Comparison of ENCODE assay signal across 15 cellular contexts in genomic region chr10:121556918-121557573, GRCh38. TPM values are rescaled to one million over a fixed set of nuclear protein-coding genes. Genes with fewer than 3 reads are reported as not detected.
DNase-seq lines count a peak whose midpoint lies in the region; ATAC-seq and TF ChIP-seq lines count a peak whose summit lies in the region.
"Had no signal": no experiment of that assay in that cellular context is flagged by ENCODE, and none has a peak within 500 bp of the region (broad histone marks: within the 10 kb centered on the region; RNA-seq: fewer than 3 reads in every experiment).

No MANE protein-coding gene starts in this region.

- H3K4me3 ChIP-seq in Caco-2 (ENCODE audit: low read depth, low read length), result no peak overlapping the region
- no peak overlapping the region for H3K4me3 ChIP-seq in MM.1S (ENCODE audit: low read length)
- H3K4me3 ChIP-seq in fibroblast of villous mesenchyme (ENCODE audit: low read depth, low read length), result no peak overlapping the region
- H3K4me3 ChIP-seq: A549 had no signal

- no TSS peak for BruUV-seq in Caco-2 (replicated peaks; lab: Mats Ljungman, UMichigan)

- peaks cover 4% of the 10 kb centered on the region; the same call in 1 of the 2 replicates for H3K36me3 ChIP-seq in Caco-2 (ENCODE audit: control insufficient read depth, insufficient read depth, low read length)
- no peaks in the 10 kb centered on the region for H3K36me3 ChIP-seq in MM.1S (replicated peaks; ENCODE audit: insufficient read depth, low read length)

- DNase-seq in Caco-2 (no peak), MM.1S (peak; percentile 6), fibroblast of villous mesenchyme (ENCODE audit: low read depth) (peak; percentile 1), substantia nigra (lab: John Stamatoyannopoulos, UW) (no peak), AG08396 (ENCODE audit: low spot score) (no peak)
- DNase-seq in stimulated activated naive B cell treated with anti-CD40 and anti-IgM and Interleukin-4, amounts not matched to agents 10 μg/mL and 1 μg/mL and 100 μg/mL, for 72 hours, result no peak
- DNase-seq: AML-193; CD4-positive, alpha-beta memory T cell; KBM-7; NCI-H1105 treated with DMSO at 0.1 percent for 48 hours; NCI-H187; NCI-H446 treated with DMSO at 0.1 percent for 48 hours; RPMI8226 had no signal

- TF ChIP-seq CTCF in Caco-2 (IDR thresholded peaks at IDR 0.05; ENCODE audit: insufficient read depth in 1 of 2, low read depth in 1 of 2, low read length in 1 of 2, severe bottlenecking in 1 of 2, unreplicated experiment in 1 of 2) (no peak), MM.1S (IDR thresholded peaks at IDR 0.05; ENCODE audit: low read length) (no peak), fibroblast of villous mesenchyme (IDR thresholded peaks at IDR 0.05; ENCODE audit: insufficient read depth, low read depth, low read length) (no peak)

- no peak overlapping the region for H3K9ac ChIP-seq in MM.1S (ENCODE audit: low read length)

- H3K27ac ChIP-seq in MM.1S (ENCODE audit: low read length) (no peak overlapping the region; the same call in 1 of the 2 replicates), substantia nigra (ENCODE audit: low read depth, low read length, poor library complexity, severe bottlenecking) (peak overlapping the region; percentile 59)
- H3K27ac ChIP-seq: A549 had no signal

- H4K20me1 ChIP-seq in MM.1S (ENCODE audit: insufficient read depth, low read length), result no peaks in the 10 kb centered on the region

- ATAC-seq in GM18873 (IDR thresholded peaks at IDR 0.05; ENCODE audit: low FRiP score, unreplicated experiment), result no peak
- ATAC-seq in stimulated activated naive B cell treated with anti-CD40 and anti-IgM and Interleukin-4, amounts not matched to agents 10 μg/mL and 1 μg/mL and 100 μg/mL, for 72 hours (replicated peaks), result no peak
- ATAC-seq: A549 had no signal

- H3K9me2 ChIP-seq in MM.1S (replicated peaks; ENCODE audit: insufficient read depth, low read length), result no peaks in the 10 kb centered on the region

- H3K79me2 ChIP-seq in MM.1S (ENCODE audit: low read length), result no peaks in the 10 kb centered on the region

- intact Hi-C loops in Caco-2 (cut with micrococcal nuclease; ENCODE audit: unreplicated experiment), result no loop called here

- H3K9me3 Mint-ChIP-seq in Caco-2 (ENCODE audit: unreplicated experiment), result no peaks in the 10 kb centered on the region
- H3K9me3 Mint-ChIP-seq in stimulated activated naive B cell treated with anti-CD40 and anti-IgM and Interleukin-4, amounts not matched to agents 10 μg/mL and 1 μg/mL and 100 μg/mL, for 72 hours, result peaks cover 0 to 7% of the 10 kb centered on the region in 2 donors

- no peaks in the 10 kb centered on the region for H3K9me3 ChIP-seq in Caco-2
- H3K9me3 ChIP-seq in MM.1S (replicated peaks; ENCODE audit: insufficient read depth, low read length), result no peaks in the 10 kb centered on the region
- H3K9me3 ChIP-seq: A549 had no signal

- CTCF ChIA-PET in Caco-2 (lab: Charles Lee), result no interaction called here

- no peaks in the 10 kb centered on the region for H3K27me3 Mint-ChIP-seq in Caco-2 (ENCODE audit: insufficient read depth, unreplicated experiment)
- no peaks in the 10 kb centered on the region for H3K27me3 Mint-ChIP-seq in stimulated activated naive B cell treated with anti-CD40 and anti-IgM and Interleukin-4, amounts not matched to agents 10 μg/mL and 1 μg/mL and 100 μg/mL, for 72 hours

- no peak overlapping the region for H3K4me3 Mint-ChIP-seq in Caco-2 (ENCODE audit: unreplicated experiment)
- H3K4me3 Mint-ChIP-seq in stimulated activated naive B cell treated with anti-CD40 and anti-IgM and Interleukin-4, amounts not matched to agents 10 μg/mL and 1 μg/mL and 100 μg/mL, for 72 hours, result no peak overlapping the region
- H3K4me3 Mint-ChIP-seq: CD4-positive, alpha-beta memory T cell had no signal

- POLR2A ChIA-PET in Caco-2 (lab: Charles Lee), result no interaction called here

- peaks cover 87% of the 10 kb centered on the region for H3K36me3 Mint-ChIP-seq in Caco-2 (ENCODE audit: insufficient read depth, unreplicated experiment)
- no peaks in the 10 kb centered on the region for H3K36me3 Mint-ChIP-seq in stimulated activated naive B cell treated with anti-CD40 and anti-IgM and Interleukin-4, amounts not matched to agents 10 μg/mL and 1 μg/mL and 100 μg/mL, for 72 hours
- H3K36me3 Mint-ChIP-seq: CD4-positive, alpha-beta memory T cell had no signal

- H3K27ac Mint-ChIP-seq in Caco-2 (ENCODE audit: unreplicated experiment), result peak overlapping the region; percentile 14
- no peak overlapping the region for H3K27ac Mint-ChIP-seq in stimulated activated naive B cell treated with anti-CD40 and anti-IgM and Interleukin-4, amounts not matched to agents 10 μg/mL and 1 μg/mL and 100 μg/mL, for 72 hours
- H3K27ac Mint-ChIP-seq: CD4-positive, alpha-beta memory T cell had no signal

- H3K4me1 ChIP-seq in Caco-2 (peaks cover 53% of the 10 kb centered on the region), MM.1S (ENCODE audit: low read length) (peaks cover 20% of the 10 kb centered on the region)
- H3K4me1 ChIP-seq: A549 had no signal

- no peaks in the 10 kb centered on the region for H3K27me3 ChIP-seq in Caco-2 (replicated peaks; ENCODE audit: control insufficient read depth, insufficient read depth, low read length)
- no peaks in the 10 kb centered on the region for H3K27me3 ChIP-seq in MM.1S (replicated peaks; ENCODE audit: insufficient read depth, low read length)

- no peak overlapping the region for H2AFZ ChIP-seq in MM.1S (ENCODE audit: low read length)

- peaks cover 40% of the 10 kb centered on the region for H3K4me1 Mint-ChIP-seq in Caco-2 (ENCODE audit: low read depth, unreplicated experiment)
- H3K4me1 Mint-ChIP-seq in stimulated activated naive B cell treated with anti-CD40 and anti-IgM and Interleukin-4, amounts not matched to agents 10 μg/mL and 1 μg/mL and 100 μg/mL, for 72 hours, result no peaks in the 10 kb centered on the region
- H3K4me1 Mint-ChIP-seq: CD4-positive, alpha-beta memory T cell had no signal

- 0 out of 2 replicates have a peak overlapping the region, but pooled peaks have one; percentile 29 for H3K4me2 ChIP-seq in MM.1S (ENCODE audit: low read depth, low read length)
- H3K4me2 ChIP-seq: A549 had no signal

- no peaks in the 10 kb centered on the region for H3F3A ChIP-seq in MM.1S (ENCODE audit: insufficient read depth, low read length)

RNA-seq across cellular contexts. Expression of gene FGFR2, which starts 41.2 kb away (rescaled TPM):
- 266 and 286 TPM in 2 replicates for total RNA-seq in Caco-2 (2022)
- 0.32 and 0.86 TPM in 2 replicates for total RNA-seq in fibroblast of villous mesenchyme

Comparison
In these comparisons a context has a peak if more than half of its experiments do, and no peak if none do; other contexts are left out.
1. DNase-seq: peak in MM.1S (single experiment) and fibroblast of villous mesenchyme (single experiment); none in Caco-2 (0 of 2), substantia nigra (0 of 49), AG08396 (single experiment) and stimulated activated naive B cell treated with anti-CD40 and anti-IgM and Interleukin-4, amounts not matched to agents 10 μg/mL and 1 μg/mL and 100 μg/mL, for 72 hours (single experiment).
2. RNA of gene FGFR2, which starts 41.2 kb away (total RNA-seq): 266 to 286 TPM in Caco-2; 0.32 to 0.86 TPM in fibroblast of villous mesenchyme; every median in the first group is over 100 times any median in the second.